ENCODE assay signal across 36 cellular contexts in the genomic region with DNA sequence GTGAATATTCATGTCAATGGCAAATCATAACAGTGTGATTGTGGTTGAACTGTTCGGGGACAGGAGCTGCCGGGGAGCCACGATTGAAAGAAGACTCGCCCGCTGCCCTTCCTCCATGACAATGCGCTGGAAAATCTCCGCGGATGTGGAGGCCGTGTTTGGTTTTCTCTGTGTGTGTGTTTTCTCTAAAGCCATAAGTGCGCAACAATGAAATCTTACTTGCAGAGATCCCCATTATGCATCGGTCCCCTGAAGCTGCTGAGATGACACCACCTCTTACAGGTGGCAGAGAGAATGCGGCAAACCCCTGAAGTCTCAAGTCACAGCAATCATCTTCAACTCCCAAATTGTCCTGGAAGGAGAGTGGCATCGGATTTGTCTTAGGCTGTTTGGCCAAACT.
"Had no signal": no experiment of that assay in that cellular context is flagged by ENCODE, and none has a peak within 500 bp of the region (broad histone marks: within the 10 kb centered on the region; RNA-seq: fewer than 3 reads in every experiment).

No MANE protein-coding gene starts in this region.

- H3K9me3 Mint-ChIP-seq: activated B cell treated with CpG ODN at 0.5 μM for 24 hours; activated CD4-positive, alpha-beta memory T cell treated with anti-CD3 and anti-CD28 coated beads for 36 hours; activated naive CD4-positive, alpha-beta T cell treated with anti-CD3 and anti-CD28 coated beads for 36 hours; activated naive CD4-positive, alpha-beta T cell treated with anti-CD3 and anti-CD28 coated beads, Interleukin-2, amount 50 U/mL, for 72 hours; activated T-cell treated with anti-CD3 and anti-CD28 coated beads, Interleukin-2, amount 50 U/mL, for 4 hours; activated T-helper 1 cell treated with anti-CD3 and anti-CD28 coated beads, Interleukin-12 subunit alpha, Interleukin-12 subunit beta, Interleukin-2, Interleukin-4 antibody, amounts not matched to agents 30 ng/mL and 10 ng/mL and 1 ng/mL, durations not matched to agents 14 hours and 24 hours and 36 hours; IgD-negative memory B cell; T-cell had no signal

- H3K36me3 ChIP-seq: adrenal gland, brain microvascular endothelial cell, cardiac muscle cell, MG63 had no signal

- H3K36me3 Mint-ChIP-seq: activated CD4-positive, alpha-beta memory T cell treated with anti-CD3 and anti-CD28 coated beads for 36 hours; activated naive CD4-positive, alpha-beta T cell treated with anti-CD3 and anti-CD28 coated beads, Interleukin-2, amount 50 U/mL, for 72 hours; T-cell had no signal

- H3K4me3 ChIP-seq: adrenal gland, cardiac muscle cell, MG63 had no signal

- H3K27ac ChIP-seq: adrenal gland, brain microvascular endothelial cell, cardiac muscle cell, RWPE1, VCaP had no signal

- DNase-seq: activated B cell treated with CpG ODN at 0.5 μM for 24 hours; activated CD4-positive, alpha-beta memory T cell treated with anti-CD3 and anti-CD28 coated beads for 36 hours; activated CD4-positive, alpha-beta T cell treated with anti-CD3 and anti-CD28 coated beads for 4 hours; activated CD4-positive, alpha-beta T cell treated with anti-CD3 and anti-CD28 coated beads, Interleukin-2, amount 50 U/mL, for 1 hour; activated CD4-positive, CD25-positive, alpha-beta regulatory T cell treated with anti-CD3 and anti-CD28 coated beads, Interleukin-2, amount 50 U/mL, for 72 hours; activated CD8-positive, alpha-beta memory T cell treated with anti-CD3 and anti-CD28 coated beads, Interleukin-2, amount 50 U/mL, for 4 hours; activated gamma-delta T cell treated with Interleukin-2 at 50 U/mL for 16 hours; activated naive CD4-positive, alpha-beta T cell treated with anti-CD3 and anti-CD28 coated beads for 36 hours; activated T-cell treated with anti-CD3 and anti-CD28 coated beads for 4 hours; activated T-cell treated with anti-CD3 and anti-CD28 coated beads, Interleukin-2, amount 50 U/mL, for 4 hours; brain microvascular endothelial cell; Karpas-422; KBM-7; MG63; MV-4-11; NCI-H1092; NCI-H146; NCI-H187; NCI-H2029 treated with DMSO at 0.1 percent for 48 hours; NCI-H2107; NCI-H510A; NCI-H748 treated with DMSO at 0.1 percent for 48 hours; NK-92 treated with Interleukin-12 subunit alpha and Interleukin-12 subunit beta, amount 100 ng/mL, for 24 hours; PC-3; SIG-M5; T-cell; T-helper 17 cell had no signal

- H3K4me1 Mint-ChIP-seq: activated B cell treated with CpG ODN at 0.5 μM for 24 hours, IgD-negative memory B cell, T-cell, T-helper 17 cell had no signal

- H3K27ac Mint-ChIP-seq: activated B cell treated with CpG ODN at 0.5 μM for 24 hours; activated CD4-positive, alpha-beta memory T cell treated with anti-CD3 and anti-CD28 coated beads for 36 hours; activated naive CD4-positive, alpha-beta T cell treated with anti-CD3 and anti-CD28 coated beads for 36 hours; activated naive CD4-positive, alpha-beta T cell treated with anti-CD3 and anti-CD28 coated beads, Interleukin-2, amount 50 U/mL, for 72 hours; activated T-helper 1 cell treated with anti-CD3 and anti-CD28 coated beads, Interleukin-12 subunit alpha, Interleukin-12 subunit beta, Interleukin-2, Interleukin-4 antibody, amounts not matched to agents 30 ng/mL and 10 ng/mL and 1 ng/mL, durations not matched to agents 14 hours and 24 hours and 36 hours; IgD-negative memory B cell; T-cell; T-helper 17 cell had no signal

- H3K4me3 Mint-ChIP-seq: activated B cell treated with CpG ODN at 0.5 μM for 24 hours; activated CD4-positive, alpha-beta memory T cell treated with anti-CD3 and anti-CD28 coated beads for 36 hours; activated naive CD4-positive, alpha-beta T cell treated with anti-CD3 and anti-CD28 coated beads for 36 hours; activated T-cell treated with anti-CD3 and anti-CD28 coated beads, Interleukin-2, amount 50 U/mL, for 4 hours; activated T-helper 1 cell treated with anti-CD3 and anti-CD28 coated beads, Interleukin-12 subunit alpha, Interleukin-12 subunit beta, Interleukin-2, Interleukin-4 antibody, amounts not matched to agents 30 ng/mL and 10 ng/mL and 1 ng/mL, durations not matched to agents 14 hours and 24 hours and 36 hours; T-cell; T-helper 17 cell had no signal

- ATAC-seq: activated naive CD4-positive, alpha-beta T cell treated with anti-CD3 and anti-CD28 coated beads, Interleukin-2, amount 50 U/mL, for 72 hours; activated T-cell treated with anti-CD3 and anti-CD28 coated beads, Interleukin-2, amount 50 U/mL, for 4 hours; PC-3; Right ventricle myocardium inferior; SK-N-SH treated with all-trans-retinoic acid at 6 μM for 48 hours; T-cell; T-helper 17 cell had no signal

- H3K9me3 ChIP-seq: adrenal gland, MG63 had no signal

- H3K4me1 ChIP-seq: adrenal gland had no signal

- H3K27me3 Mint-ChIP-seq: T-helper 17 cell had no signal

- H3K27me3 ChIP-seq: brain microvascular endothelial cell, cardiac muscle cell, MG63 had no signal
